7 cellular contexts compared by ENCODE assay signal in the genomic region with DNA sequence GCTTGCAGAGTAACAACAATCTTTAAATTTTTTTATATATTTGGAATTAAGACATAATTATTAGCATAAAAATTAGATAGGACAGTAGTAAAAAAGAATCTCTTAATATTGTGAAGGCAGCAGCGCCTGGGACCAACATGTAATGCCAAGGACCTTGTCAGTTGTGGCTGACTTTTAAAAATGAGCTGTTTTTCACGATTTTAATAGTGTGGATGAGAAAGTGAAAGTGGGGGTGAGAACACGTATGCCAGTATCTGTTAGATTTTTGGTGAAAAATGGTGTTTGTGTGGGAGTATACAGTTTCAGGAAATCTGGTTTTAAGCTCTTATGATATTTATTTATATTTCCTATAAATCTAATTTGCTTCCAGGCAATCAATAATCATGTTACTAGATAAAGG.
DNase-seq lines count a peak whose midpoint lies in the region; ATAC-seq and TF ChIP-seq lines count a peak whose summit lies in the region.

No MANE protein-coding gene starts in this region.

- ATAC-seq in GM21381 (IDR thresholded peaks at IDR 0.05; ENCODE audit: unreplicated experiment) (peak; percentile 36), Panc1 (no peak), HG02610 (IDR thresholded peaks at IDR 0.05; ENCODE audit: unreplicated experiment) (no peak)

- CTCF ChIA-PET in Panc1 (lab: Charles Lee): no interaction called here

- H3K4me1 ChIP-seq in Panc1 (ENCODE audit: control insufficient read depth, insufficient read depth, low read length): peaks cover 2% of the 10 kb centered on the region; the same call in 1 of the 2 replicates

- H3K4me1 Mint-ChIP-seq in stimulated activated naive CD8-positive, alpha-beta T cell treated with anti-CD3 and anti-CD28 coated beads, Interleukin-15, Interleukin-2, amounts not matched to agents 100 ng/mL and 50 ng/mL, for 24 hours (ENCODE audit: low read depth): peaks cover 68% of the 10 kb centered on the region

- H3K9me3 ChIP-seq in Panc1 (ENCODE audit: control insufficient read depth, insufficient read depth, low read depth, low read length): no peaks in the 10 kb centered on the region

- DNase-seq in Panc1 (ENCODE audit: low read depth, low spot score) (no peak), fibroblast of pulmonary artery (ENCODE audit: low read depth) (peak; percentile 31), EL (no peak), nucleus accumbens (lab: John Stamatoyannopoulos, UW) (no peak)

- intact Hi-C loops in Panc1 (cut with micrococcal nuclease; ENCODE audit: unreplicated experiment): no loop called here

- H3K36me3 ChIP-seq in Panc1 (ENCODE audit: control insufficient read depth, insufficient read depth, low read length): no peaks in the 10 kb centered on the region

- in situ Hi-C loops in Panc1 (cut with HindIII; ENCODE audit: low pct_unique_long_range_greater_than_20kb, low sequenced_read_pairs): no loop called here

- no peaks in the 10 kb centered on the region for H3K36me3 Mint-ChIP-seq in stimulated activated naive CD8-positive, alpha-beta T cell treated with anti-CD3 and anti-CD28 coated beads, Interleukin-15, Interleukin-2, amounts not matched to agents 100 ng/mL and 50 ng/mL, for 24 hours (ENCODE audit: low read depth)

- no peaks in the 10 kb centered on the region for H3K27me3 Mint-ChIP-seq in stimulated activated naive CD8-positive, alpha-beta T cell treated with anti-CD3 and anti-CD28 coated beads, Interleukin-15, Interleukin-2, amounts not matched to agents 100 ng/mL and 50 ng/mL, for 24 hours

- POLR2A ChIA-PET in Panc1 (lab: Charles Lee): interaction anchor here (0.8 kb wide), 1 partner anchor 72 kb away, joined by 3 read pairs; no protein-coding TSS in a partner anchor

- H3K9me3 Mint-ChIP-seq in stimulated activated naive CD8-positive, alpha-beta T cell treated with anti-CD3 and anti-CD28 coated beads, Interleukin-15, Interleukin-2, amounts not matched to agents 100 ng/mL and 50 ng/mL, for 24 hours: peaks cover 12% of the 10 kb centered on the region

- H3K27ac Mint-ChIP-seq in stimulated activated naive CD8-positive, alpha-beta T cell treated with anti-CD3 and anti-CD28 coated beads, Interleukin-15, Interleukin-2, amounts not matched to agents 100 ng/mL and 50 ng/mL, for 24 hours: no peak overlapping the region

- peak overlapping the region; percentile 48 for H3K27ac ChIP-seq in Panc1 (ENCODE audit: low read length)

- peak overlapping the region; percentile 4 to 43; a peak in 3 of 4 replicates for H3K4me3 ChIP-seq in Panc1 (ENCODE audit: low read depth in 2 of 2, low read length in 2 of 2)
- peak overlapping the region; percentile 39 for H3K4me3 ChIP-seq in fibroblast of pulmonary artery (replicated peaks; ENCODE audit: low read depth, low read length)

- BruUV-seq in Panc1 (replicated peaks; lab: Mats Ljungman, UMichigan): no TSS peak

- peak overlapping the region; percentile 64 for H3K4me3 Mint-ChIP-seq in stimulated activated naive CD8-positive, alpha-beta T cell treated with anti-CD3 and anti-CD28 coated beads, Interleukin-15, Interleukin-2, amounts not matched to agents 100 ng/mL and 50 ng/mL, for 24 hours

- TF ChIP-seq CTCF in Panc1 (IDR thresholded peaks at IDR 0.05): no peak
- TF ChIP-seq CTCF in fibroblast of pulmonary artery (IDR thresholded peaks at IDR 0.05; ENCODE audit: low read length, missing control alignments): no peak

- H3K27me3 ChIP-seq in Panc1 (ENCODE audit: control insufficient read depth, insufficient read depth, low read length): no peaks in the 10 kb centered on the region
